ENCODE assay signal across 22 cellular contexts in the genomic region with DNA sequence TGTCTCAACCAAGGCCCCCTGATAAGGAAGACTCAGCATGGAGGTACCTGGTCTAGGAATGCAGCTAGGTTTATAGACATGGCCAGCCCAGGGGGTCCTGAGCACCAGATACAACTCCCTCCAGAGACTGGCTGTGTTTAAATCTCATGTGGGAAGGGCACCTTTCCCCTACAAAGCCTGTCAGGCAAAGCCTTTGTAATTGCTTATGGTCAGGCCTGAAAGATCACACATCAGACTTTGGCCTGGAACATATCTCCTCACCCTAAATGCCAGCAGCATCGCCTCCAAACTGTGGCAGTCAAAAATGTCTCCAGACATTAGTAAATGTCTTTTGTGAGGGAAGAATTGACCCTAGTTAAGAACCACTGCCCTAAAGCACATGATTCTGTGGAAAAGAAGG. TPM values are rescaled to one million over a fixed set of nuclear protein-coding genes. Genes with fewer than 3 reads are reported as not detected.
A peak's percentile ranks its signal among the peaks of the same experiment; 100 is the strongest.
DNase-seq lines count a peak whose midpoint lies in the region; ATAC-seq, FAIRE-seq and TF ChIP-seq lines count a peak whose summit lies in the region.
"Had no signal": no experiment of that assay in that cellular context is flagged by ENCODE, and none has a peak within 500 bp of the region (broad histone marks: within the 10 kb centered on the region; RNA-seq: fewer than 3 reads in every experiment).

No MANE protein-coding gene starts in this region.

- CTCF ChIA-PET in GM12878 (lab: Yijun Ruan, JAX), result interaction anchor here (1.8 to 2.0 kb wide), 2 partner anchors 10 to 17 kb away, joined by 5 to 9 read pairs; no protein-coding TSS in a partner anchor

- no peak overlapping the region for H3K4me3 ChIP-seq in BLaER1 treated with 17β-estradiol and CSF1 and Interleukin-3, amounts not matched to agents 10 nM and 100 nM
- no peak overlapping the region for H3K4me3 ChIP-seq in GM12878
- H3K4me3 ChIP-seq: GM23248, HAP-1 had no signal

- H3K27me3 ChIP-seq in BLaER1 treated with 17β-estradiol and CSF1 and Interleukin-3, amounts not matched to agents 10 nM and 100 nM, result no peaks in the 10 kb centered on the region
- H3K27me3 ChIP-seq in GM12878 (replicated peaks in 1 of 2; ENCODE audit: control insufficient read depth in 2 of 2, insufficient read depth in 2 of 2, low read length in 1 of 2), result no peaks in the 10 kb centered on the region
- H3K27me3 ChIP-seq: BE2C had no signal

- no peaks in the 10 kb centered on the region for H3K9me3 Mint-ChIP-seq in stimulated activated effector memory CD8-positive, alpha-beta T cell treated with anti-CD3 and anti-CD28 coated beads, Interleukin-12 subunit alpha, Interleukin-12 subunit beta, amount 100 ng/mL, for 72 hours
- no peaks in the 10 kb centered on the region; the same call in 1 of the 2 replicates for H3K9me3 Mint-ChIP-seq in HFFc6

- peaks cover 15% of the 10 kb centered on the region for H3K36me3 Mint-ChIP-seq in stimulated activated effector memory CD8-positive, alpha-beta T cell treated with anti-CD3 and anti-CD28 coated beads, Interleukin-12 subunit alpha, Interleukin-12 subunit beta, amount 100 ng/mL, for 72 hours
- peaks cover 23% of the 10 kb centered on the region for H3K36me3 Mint-ChIP-seq in HFFc6 (ENCODE audit: low read depth)

- peaks cover 34 to 55% (median 45%) of the 10 kb centered on the region in 10 experiments for H3K4me1 ChIP-seq in BLaER1 treated with 17β-estradiol and CSF1 and Interleukin-3, amounts not matched to agents 10 nM and 100 nM
- no peaks in the 10 kb centered on the region for H3K4me1 ChIP-seq in GM12878 (ENCODE audit: control insufficient read depth, insufficient read depth, low read length)
- H3K4me1 ChIP-seq: BE2C had no signal

- 95% methylated on average over 1 of the region's 1 CpG for WGBS in GM12878 (ENCODE audit: insufficient coverage, insufficient replicate concordance, low lambda C conversion rate, missing lambda C conversion rate)

- H3K4me3 Mint-ChIP-seq in stimulated activated effector memory CD8-positive, alpha-beta T cell treated with anti-CD3 and anti-CD28 coated beads, Interleukin-12 subunit alpha, Interleukin-12 subunit beta, amount 100 ng/mL, for 72 hours, result no peak overlapping the region
- no peak overlapping the region for H3K4me3 Mint-ChIP-seq in HFFc6
- H3K4me3 Mint-ChIP-seq: CD4-positive, alpha-beta T cell; IgD-negative memory B cell had no signal

- no peaks in the 10 kb centered on the region for H4K20me1 ChIP-seq in BLaER1 treated with 17β-estradiol and CSF1 and Interleukin-3, amounts not matched to agents 10 nM and 100 nM
- no peaks in the 10 kb centered on the region for H4K20me1 ChIP-seq in GM12878 (ENCODE audit: control insufficient read depth, insufficient read depth)

- ATAC-seq in GM12878, result peak; percentile 23; the same call in 2 of the 3 replicates
- no peak for ATAC-seq in stimulated activated effector memory CD8-positive, alpha-beta T cell treated with anti-CD3 and anti-CD28 coated beads, Interleukin-12 subunit alpha, Interleukin-12 subunit beta, amount 100 ng/mL, for 72 hours
- no peak for ATAC-seq in GM18505 (IDR thresholded peaks at IDR 0.05; ENCODE audit: unreplicated experiment)
- ATAC-seq: PC-3 had no signal

- peaks cover 18 to 56% (median 33%) of the 10 kb centered on the region in 11 experiments; a peak in 21 of 22 replicates for H3K36me3 ChIP-seq in BLaER1 treated with 17β-estradiol and CSF1 and Interleukin-3, amounts not matched to agents 10 nM and 100 nM
- peaks cover 0 to 2% of the 10 kb centered on the region in 2 experiments; a peak in 1 of 4 replicates for H3K36me3 ChIP-seq in GM12878 (ENCODE audit: control insufficient read depth in 2 of 2, insufficient read depth in 2 of 2, low read length in 1 of 2)
- H3K36me3 ChIP-seq: BE2C, HAP-1 had no signal

- peak overlapping the region in 10 of 11 experiments; percentile 21 to 92 (median 58); a peak in 18 of 22 replicates for H3K27ac ChIP-seq in BLaER1 treated with 17β-estradiol and CSF1 and Interleukin-3, amounts not matched to agents 10 nM and 100 nM
- H3K27ac ChIP-seq in GM12878 (ENCODE audit: control insufficient read depth, insufficient read depth), result no peak overlapping the region
- H3K27ac ChIP-seq: GM23248, KMS-11 had no signal

- in situ Hi-C loops in GM12878 (cut with MboI), result no loop called here

- POLR2A ChIA-PET in GM12878 (lab: Charles Lee), result no interaction called here

- H3K4me2 ChIP-seq in BLaER1 treated with 17β-estradiol and CSF1 and Interleukin-3, amounts not matched to agents 10 nM and 100 nM, result peak overlapping the region; percentile 12 to 71 (median 50); a peak in 19 of 22 replicates
- no peak overlapping the region for H3K4me2 ChIP-seq in GM12878 (ENCODE audit: control insufficient read depth, insufficient read depth)
- H3K4me2 ChIP-seq: KMS-11 had no signal

- H3K9ac ChIP-seq in BLaER1 treated with 17β-estradiol and CSF1 and Interleukin-3, amounts not matched to agents 10 nM and 100 nM, result peak overlapping the region in 2 of 11 experiments; percentile 6 to 14; a peak in 2 of 22 replicates
- no peak overlapping the region for H3K9ac ChIP-seq in GM12878 (ENCODE audit: control insufficient read depth, insufficient read depth, low read length)
- H3K9ac ChIP-seq: GM23248, KMS-11 had no signal

- H3K9me3 ChIP-seq in BLaER1 treated with 17β-estradiol and CSF1 and Interleukin-3, amounts not matched to agents 10 nM and 100 nM (replicated peaks in 1 of 11), result peaks cover 0 to 10% (median 4%) of the 10 kb centered on the region in 11 experiments; a peak in 10 of 22 replicates
- H3K9me3 ChIP-seq in GM12878 (replicated peaks; ENCODE audit: control insufficient read depth, insufficient read depth, low read length), result no peaks in the 10 kb centered on the region
- H3K9me3 ChIP-seq: BE2C, HAP-1 had no signal

- SMC1A ChIA-PET in GM12878 (lab: Charles Lee; ENCODE audit: uncharacterized antibody, unreplicated experiment), result interaction anchor here (1.0 to 1.6 kb wide), 4 partner anchors 10 to 69 kb away, joined by 3 to 5 read pairs (median 4); no protein-coding TSS in a partner anchor

- H3K27me3 Mint-ChIP-seq in HFFc6 (ENCODE audit: insufficient read depth), result peaks cover 3% of the 10 kb centered on the region; the same call in 1 of the 2 replicates
- H3K27me3 Mint-ChIP-seq: CD4-positive, alpha-beta T cell; IgD-negative memory B cell had no signal

- RAD21 ChIA-PET in GM12878 (lab: Charles Lee; ENCODE audit: unreplicated experiment), result interaction anchor here (1.2 kb wide), 1 partner anchor 18 kb away, joined by 5 read pairs; no protein-coding TSS in a partner anchor

- no peak for DNase-seq in GM12878 (ENCODE audit: low read depth, low spot score)
- DNase-seq in left kidney (ENCODE audit: low read depth, low spot score), result peak; percentile 76
- DNase-seq in stimulated activated effector memory CD8-positive, alpha-beta T cell treated with anti-CD3 and anti-CD28 coated beads, Interleukin-12 subunit alpha, Interleukin-12 subunit beta, amount 100 ng/mL, for 72 hours (ENCODE audit: low spot score in 2 of 2), result no peak
- DNase-seq in HFFc6, result no peak
- DNase-seq in AG20443 (ENCODE audit: low spot score), result no peak
- DNase-seq: BE2C; CD4-positive, alpha-beta T cell; MM.1S; NCI-H2029; NCI-H446; NCI-H524 treated with DMSO at 0.1 percent for 48 hours; NCI-H774; NK-92 treated with Interleukin-12 subunit alpha and Interleukin-12 subunit beta, amount 100 ng/mL, for 24 hours; PC-3; Right ventricle myocardium superior had no signal

- FAIRE-seq in GM12878 (lab: Jason Lieb, UNC), result no peak
- FAIRE-seq: D721Med had no signal

- no peak for TF ChIP-seq RAD21 in GM12878 (IDR thresholded peaks at IDR 0.05; ENCODE audit: insufficient read depth, low read depth, low read length)

- TF ChIP-seq EP300 in GM12878 (IDR thresholded peaks at IDR 0.05; ENCODE audit: borderline replicate concordance in 1 of 2, control insufficient read depth in 1 of 2, low read depth in 2 of 2, low read length in 2 of 2), result no peak

- H3K27ac Mint-ChIP-seq in stimulated activated effector memory CD8-positive, alpha-beta T cell treated with anti-CD3 and anti-CD28 coated beads, Interleukin-12 subunit alpha, Interleukin-12 subunit beta, amount 100 ng/mL, for 72 hours, result peak overlapping the region; percentile 44
- no peak overlapping the region for H3K27ac Mint-ChIP-seq in HFFc6
- H3K27ac Mint-ChIP-seq: CD4-positive, alpha-beta T cell had no signal

- no TSS peak for BruUV-seq in GM12878 (replicated peaks; lab: Mats Ljungman, UMichigan)

- intact Hi-C loops in GM12878 (cut with micrococcal nuclease; ENCODE audit: unreplicated experiment), result no loop called here

- H3K79me2 ChIP-seq in GM12878 (ENCODE audit: control insufficient read depth, insufficient read depth, low read length), result no peaks in the 10 kb centered on the region

- TF ChIP-seq POLR2A in GM12878 (IDR thresholded peaks at IDR 0.05; ENCODE audit: low read depth, low read length) (no peak), GM18505 (IDR thresholded peaks at IDR 0.05; ENCODE audit: borderline replicate concordance, extremely low read depth, insufficient read depth, insufficient read length) (no peak)

- peaks cover 19% of the 10 kb centered on the region for H3K4me1 Mint-ChIP-seq in stimulated activated effector memory CD8-positive, alpha-beta T cell treated with anti-CD3 and anti-CD28 coated beads, Interleukin-12 subunit alpha, Interleukin-12 subunit beta, amount 100 ng/mL, for 72 hours
- H3K4me1 Mint-ChIP-seq in HFFc6 (ENCODE audit: low read depth), result peaks cover 20% of the 10 kb centered on the region

- no peak for TF ChIP-seq CTCF in GM12878 (IDR thresholded peaks at IDR 0.05 in 2 of 3, conservative IDR thresholded peaks at IDR 0.05 in 1 of 3; ENCODE audit: control insufficient read depth in 2 of 3, extremely low read depth in 1 of 3, insufficient read depth in 1 of 3, low read depth in 3 of 3, low read length in 3 of 3)
- no peak for TF ChIP-seq CTCF in HFFc6 (IDR thresholded peaks at IDR 0.05)

- no peak overlapping the region for H2AFZ ChIP-seq in GM12878 (ENCODE audit: control insufficient read depth, low read depth, low read length)
- H2AFZ ChIP-seq: GM23248 had no signal

RNA-seq across cellular contexts. Expression of a gene that starts 51.6 kb away (rescaled TPM):
- 7.2 and 7.3 TPM in 2 replicates for total RNA-seq in GM12878 (2013; cell fraction: nucleolus; rRNA removed)
- total RNA-seq in GM12878 (2014; rRNA removed) (9.4 and 9.9 TPM in 2 replicates), GM12878 (2014; rRNA removed; fragmentation: Illumina TruSeq; extraction: Trizol) (10.2 and 10.6 TPM in 2 replicates), GM12878 (2021) (11.0 and 11.1 TPM in 2 replicates)
- polyA plus RNA-seq in GM12878 (2011; ENCODE audit: low read depth), result 3.4 TPM
- polyA plus RNA-seq in GM12878 (2011; rRNA removed) (11.3 and 12.3 TPM in 2 replicates), GM12878 (2014; fragmentation: Illumina TruSeq; extraction: Trizol) (11.1 and 11.2 TPM in 2 replicates), GM12878 (2014; fragmentation: Nextera tagmentation; extraction: Ambion mirVana) (1 to 10 TPM; 2.1 to 3.8 TPM), GM12878 (2014; rRNA removed) (8.5 and 9.2 TPM in 2 replicates), GM12878 (2016; fragmentation: Nextera tagmentation; extraction: Ambion mirVana) (10 to 100 TPM; 15.5 to 16.1 TPM)
- polyA plus RNA-seq in GM12878 (2011; cell fraction: cytosol; rRNA removed), result 6.1 and 6.3 TPM in 2 replicates
- polyA plus RNA-seq in GM12878 (2011; cell fraction: nucleus; rRNA removed), result 7.3 and 9.6 TPM in 2 replicates
- polyA plus RNA-seq in GM12878 (2012), result 5.0 and 6.3 TPM in 2 replicates
- 9.7 and 11.3 TPM in 2 replicates for polyA minus RNA-seq in GM12878 (2011; rRNA and poly(A)+ RNA removed)
- 4.3 and 4.4 TPM in 2 replicates for polyA minus RNA-seq in GM12878 (2011; cell fraction: cytosol; rRNA and poly(A)+ RNA removed)
- 3.9 and 7.2 TPM in 2 replicates for polyA minus RNA-seq in GM12878 (2011; cell fraction: nucleus; rRNA and poly(A)+ RNA removed)
- 100 to 1,000 TPM in 3 of 6 experiments, 10 to 100 TPM in 3; 80.7 to 110 (median 97.9) TPM for total RNA-seq in HFFc6 (2021; fragmentation: NEBNext Ultra II Directional; extraction: Animal tissue kit (Norgen Biotek cat#: 25700))

Comparison
In these comparisons a context has a peak if more than half of its experiments do, and no peak if none do; other contexts are left out.
1. RNA of a gene that starts 51.6 kb away (total RNA-seq): 80.7 to 110 TPM in HFFc6; 7.2 to 11.1 TPM in GM12878; every median in the first group is over 4 times any median in the second.